ENCODE assay signal across 1 cellular context in the genomic region with DNA sequence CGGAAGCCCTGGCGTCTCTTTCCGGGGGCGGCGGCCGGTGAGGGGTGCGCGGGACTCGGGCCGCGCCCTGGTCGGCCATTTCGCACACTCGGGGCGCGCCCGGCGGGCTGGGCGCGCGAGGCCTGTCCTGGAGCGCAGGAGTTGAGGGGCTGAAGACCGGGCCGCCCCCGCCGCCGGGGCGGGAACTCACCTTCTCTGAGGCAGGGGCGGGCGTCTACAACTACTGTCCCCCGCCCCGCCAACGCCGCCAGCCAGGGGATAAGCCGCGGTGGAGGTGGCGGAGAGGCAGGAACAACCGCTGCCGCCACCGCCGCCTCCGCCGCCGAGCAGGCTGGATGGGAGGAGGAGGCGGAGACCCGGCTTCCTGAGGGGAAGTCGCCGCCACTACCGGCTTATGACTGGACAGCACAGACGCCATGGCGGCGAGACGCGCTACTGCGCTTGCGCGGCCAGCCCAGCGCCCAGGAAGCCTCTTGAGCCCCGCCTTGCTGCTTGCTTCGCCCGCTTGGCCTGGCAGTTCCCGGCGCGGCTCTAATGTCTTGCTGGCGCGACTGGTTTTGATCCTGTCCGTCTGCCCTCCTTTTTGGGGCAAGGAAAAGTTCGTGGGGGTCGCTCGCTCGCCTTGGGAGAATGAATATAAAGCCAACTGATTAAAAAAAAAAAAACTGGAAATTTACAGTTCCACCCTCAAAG.
TF ChIP-seq lines count a peak whose summit lies in the region.

Gene KRCC1, minus strand, starts transcription at position 348 of the 693 bp plus-strand sequence. CDS start 27,220 bp downstream, outside the sequence.

TF ChIP-seq in HEK293, 187 proteins besides CTCF, POLR2A, EP300 and RAD21 (continued from another document):
- TF ChIP-seq ATF2 (tag by site-specific recombination; IDR thresholded peaks at IDR 0.05; ENCODE audit: low read depth) (no peak), ZNF768 (tag by site-specific recombination; IDR thresholded peaks at IDR 0.05) (no peak), MEIS1 (CRISPR knock-in tag; IDR thresholded peaks at IDR 0.05; ENCODE audit: borderline replicate concordance) (no peak), ZNF23 (tag by site-specific recombination; IDR thresholded peaks at IDR 0.05; ENCODE audit: borderline replicate concordance) (no peak), REPIN1 (tag by site-specific recombination; IDR thresholded peaks at IDR 0.05; ENCODE audit: low read depth) (no peak), ZNF610 (tag by site-specific recombination; IDR thresholded peaks at IDR 0.05; ENCODE audit: borderline replicate concordance) (no peak), BCL11B (tag by site-specific recombination; IDR thresholded peaks at IDR 0.05; ENCODE audit: low read depth) (no peak), ZBTB26 (tag by site-specific recombination; optimal IDR thresholded peaks at IDR 0.05) (peak; percentile 80), ZNF660 (tag by site-specific recombination; IDR thresholded peaks at IDR 0.05) (peak; percentile 52; the same call in 1 of the 2 replicates), ZBTB21 (tag by site-specific recombination; IDR thresholded peaks at IDR 0.05) (no peak), HOXD13 (CRISPR knock-in tag; IDR thresholded peaks at IDR 0.05; ENCODE audit: borderline replicate concordance) (no peak), REST (tag by site-specific recombination; IDR thresholded peaks at IDR 0.05) (peak; percentile 21; the same call in 1 of the 2 replicates), ZNF114 (tag by site-specific recombination; IDR thresholded peaks at IDR 0.05) (no peak), ZNF391 (tag by site-specific recombination; IDR thresholded peaks at IDR 0.05; ENCODE audit: borderline replicate concordance, low read depth) (no peak), YY1 (tag by site-specific recombination; IDR thresholded peaks at IDR 0.05) (peak; percentile 65), ZNF223 (tag by site-specific recombination; IDR thresholded peaks at IDR 0.05) (no peak), ZNF521 (tag by site-specific recombination; IDR thresholded peaks at IDR 0.05) (no peak), HIC1 (tag by site-specific recombination; IDR thresholded peaks at IDR 0.05) (peak; percentile 53; the same call in 1 of the 2 replicates), ZNF561 (tag by site-specific recombination; IDR thresholded peaks at IDR 0.05; ENCODE audit: borderline replicate concordance) (peak; percentile 76), ZNF26 (tag by site-specific recombination; IDR thresholded peaks at IDR 0.05) (no peak), ZNF626 (tag by site-specific recombination; IDR thresholded peaks at IDR 0.05) (no peak), SP2 (tag by site-specific recombination; IDR thresholded peaks at IDR 0.05) (peak; percentile 88)
- TF ChIP-seq, protein P1, sequence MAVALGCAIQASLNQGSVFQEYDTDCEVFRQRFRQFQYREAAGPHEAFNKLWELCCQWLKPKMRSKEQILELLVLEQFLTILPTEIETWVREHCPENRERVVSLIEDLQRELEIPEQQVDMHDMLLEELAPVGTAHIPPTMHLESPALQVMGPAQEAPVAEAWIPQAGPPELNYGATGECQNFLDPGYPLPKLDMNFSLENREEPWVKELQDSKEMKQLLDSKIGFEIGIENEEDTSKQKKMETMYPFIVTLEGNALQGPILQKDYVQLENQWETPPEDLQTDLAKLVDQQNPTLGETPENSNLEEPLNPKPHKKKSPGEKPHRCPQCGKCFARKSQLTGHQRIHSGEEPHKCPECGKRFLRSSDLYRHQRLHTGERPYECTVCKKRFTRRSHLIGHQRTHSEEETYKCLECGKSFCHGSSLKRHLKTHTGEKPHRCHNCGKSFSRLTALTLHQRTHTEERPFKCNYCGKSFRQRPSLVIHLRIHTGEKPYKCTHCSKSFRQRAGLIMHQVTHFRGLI (tag by site-specific recombination; IDR thresholded peaks at IDR 0.05): peak; percentile 79
